Comparison of ENCODE assay signal across 11 cellular contexts in genomic region chr17:59327891-59328290, GRCh38. TPM values are rescaled to one million over a fixed set of nuclear protein-coding genes. Genes with fewer than 3 reads are reported as not detected.
DNase-seq lines count a peak whose midpoint lies in the region; ATAC-seq, FAIRE-seq and TF ChIP-seq lines count a peak whose summit lies in the region.
"Had no signal": no experiment of that assay in that cellular context is flagged by ENCODE, and none has a peak within 500 bp of the region (broad histone marks: within the 10 kb centered on the region; RNA-seq: fewer than 3 reads in every experiment).

No MANE protein-coding gene starts in this region.

- H3K4me2 ChIP-seq in K562 (ENCODE audit: insufficient read depth, low read length) = no peak overlapping the region

- no peak for ATAC-seq in K562
- ATAC-seq in psoas muscle = no peak
- no peak for ATAC-seq in GM18520 (IDR thresholded peaks at IDR 0.05; ENCODE audit: unreplicated experiment)
- no peak for ATAC-seq in GM21423 (IDR thresholded peaks at IDR 0.05; ENCODE audit: unreplicated experiment)

- H3K4me3 ChIP-seq in K562 (no peak overlapping the region), psoas muscle (no peak overlapping the region)
- H3K4me3 ChIP-seq: SJCRH30 had no signal

- DNase-seq in Daoy (ENCODE audit: low read depth) (peak; percentile 13), K562 (ENCODE audit: extremely low read depth in 1 of 4, low spot score in 3 of 4) (no peak), psoas muscle (no peak), SW 1271 (lab: John Stamatoyannopoulos, UW) (no peak)
- DNase-seq: HCEC 1CT, SJCRH30 had no signal

- in situ Hi-C loops in K562 (cut with MboI) = no loop called here

- WGBS in K562 (ENCODE audit: insufficient coverage, low coverage, missing lambda C conversion rate) = 0% methylated on average over 1 of the region's 1 CpG
- WGBS in psoas muscle, 3 donors = 29 to 88% (median 76%) methylated on average over 1 of the region's 1 CpG

- POLR2A ChIA-PET in K562 (lab: Yijun Ruan, JAX) = interaction anchor here (0.6 to 0.8 kb wide), 2 partner anchors 78 to 163 kb away, joined by 3 read pairs; no protein-coding TSS in a partner anchor

- no peak for FAIRE-seq in K562 (lab: Jason Lieb, UNC)
- FAIRE-seq: endometrium, frontal cortex had no signal

- peaks cover 6 to 8% of the 10 kb centered on the region in 2 experiments; a peak in 4 of 5 replicates for H3K27me3 ChIP-seq in K562 (ENCODE audit: control insufficient read depth in 2 of 2, insufficient read depth in 2 of 2, low read length in 2 of 2)
- no peaks in the 10 kb centered on the region for H3K27me3 ChIP-seq in psoas muscle (ENCODE audit: insufficient read depth in 3 of 3, low read length in 2 of 3)

- H3K9me3 ChIP-seq in K562 (replicated peaks; ENCODE audit: control insufficient read depth, insufficient read depth, low read depth, low read length) (no peaks in the 10 kb centered on the region), psoas muscle (no peaks in the 10 kb centered on the region)
- H3K9me3 ChIP-seq: SJCRH30 had no signal

- H3K27ac ChIP-seq in C4-2B (peak overlapping the region; percentile 80), K562 (ENCODE audit: extremely low read depth, low read depth, low read length) (no peak overlapping the region), psoas muscle (peak overlapping the region; percentile 98)
- H3K27ac ChIP-seq: SJCRH30 had no signal

- intact Hi-C loops in K562 (cut with micrococcal nuclease) = no loop called here
- intact Hi-C loops in psoas muscle (cut with DNase I) = no loop called here

- H3K9me1 ChIP-seq in K562 (ENCODE audit: control insufficient read depth, insufficient read depth, low read length) = no peaks in the 10 kb centered on the region

- TF ChIP-seq EP300 in K562 (IDR thresholded peaks at IDR 0.05; ENCODE audit: low read length) = no peak

- H3K36me3 ChIP-seq in K562 (ENCODE audit: control insufficient read depth, insufficient read depth, low read length) (no peaks in the 10 kb centered on the region), psoas muscle (ENCODE audit: insufficient read depth in 1 of 2, low read depth in 1 of 2) (no peaks in the 10 kb centered on the region)
- H3K36me3 ChIP-seq: SJCRH30 had no signal

- no peak overlapping the region for H3K9ac ChIP-seq in K562 (ENCODE audit: insufficient read depth in 1 of 2, low read depth in 2 of 2, low read length in 2 of 2)

- CTCF ChIA-PET in K562 (lab: Yijun Ruan, JAX; ENCODE audit: low intra/inter-chr PET ratio) = no interaction called here

- no TSS peak for BruUV-seq in K562 (replicated peaks; lab: Mats Ljungman, UMichigan)

- TF ChIP-seq CTCF in C4-2B (conservative IDR thresholded peaks at IDR 0.05) (no peak), K562 (IDR thresholded peaks at IDR 0.05 in 2 of 3, conservative IDR thresholded peaks at IDR 0.05 in 1 of 3; ENCODE audit: insufficient read depth in 2 of 3, low read depth in 1 of 3, low read length in 3 of 3) (no peak), psoas muscle (IDR thresholded peaks at IDR 0.05) (no peak)

- TF ChIP-seq POLR2A in K562 (conservative IDR thresholded peaks at IDR 0.05) = no peak

- H3K4me1 ChIP-seq in K562 (replicated peaks in 1 of 2; ENCODE audit: control insufficient read depth in 2 of 2, insufficient read depth in 2 of 2, low read length in 2 of 2) = peaks cover 16 to 23% of the 10 kb centered on the region in 2 experiments; a peak in 4 of 5 replicates
- H3K4me1 ChIP-seq in psoas muscle = peaks cover 22% of the 10 kb centered on the region

- TF ChIP-seq RAD21 in K562 (CRISPR knock-in tag; conservative IDR thresholded peaks at IDR 0.05 in 1 of 2, IDR thresholded peaks at IDR 0.05 in 1 of 2) = no peak

- H4K20me1 ChIP-seq in K562 (replicated peaks; ENCODE audit: control insufficient read depth, insufficient read depth, low read length) = 0 out of 2 replicates have a peak, but pooled peaks cover under 1% of the 10 kb centered on the region

- H2AFZ ChIP-seq in K562 (ENCODE audit: low read depth, low read length) = no peak overlapping the region

- H3K79me2 ChIP-seq in K562 (ENCODE audit: control insufficient read depth, insufficient read depth, low read length) = no peaks in the 10 kb centered on the region

TF ChIP-seq in K562, 482 proteins besides CTCF, POLR2A, EP300 and RAD21:
- TF ChIP-seq, protein P1, sequence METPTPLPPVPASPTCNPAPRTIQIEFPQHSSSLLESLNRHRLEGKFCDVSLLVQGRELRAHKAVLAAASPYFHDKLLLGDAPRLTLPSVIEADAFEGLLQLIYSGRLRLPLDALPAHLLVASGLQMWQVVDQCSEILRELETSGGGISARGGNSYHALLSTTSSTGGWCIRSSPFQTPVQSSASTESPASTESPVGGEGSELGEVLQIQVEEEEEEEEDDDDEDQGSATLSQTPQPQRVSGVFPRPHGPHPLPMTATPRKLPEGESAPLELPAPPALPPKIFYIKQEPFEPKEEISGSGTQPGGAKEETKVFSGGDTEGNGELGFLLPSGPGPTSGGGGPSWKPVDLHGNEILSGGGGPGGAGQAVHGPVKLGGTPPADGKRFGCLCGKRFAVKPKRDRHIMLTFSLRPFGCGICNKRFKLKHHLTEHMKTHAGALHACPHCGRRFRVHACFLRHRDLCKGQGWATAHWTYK (CRISPR knock-in tag; IDR thresholded peaks at IDR 0.05) = no peak
- TF ChIP-seq GTF2A2 (tag; IDR thresholded peaks at IDR 0.05) = no peak
- no peak for TF ChIP-seq SMC3 (conservative IDR thresholded peaks at IDR 0.05; ENCODE audit: insufficient read depth, low read depth, low read length)
- TF ChIP-seq RHOXF2B (CRISPR knock-in tag; conservative IDR thresholded peaks at IDR 0.05) = no peak
- TF ChIP-seq ZNF584 (CRISPR knock-in tag; IDR thresholded peaks at IDR 0.05; ENCODE audit: low read depth) = no peak
- TF ChIP-seq PRDM10 (IDR thresholded peaks at IDR 0.05; ENCODE audit: partially characterized antibody) = peak; percentile 16
- no peak for TF ChIP-seq POLR2AphosphoS5 (IDR thresholded peaks at IDR 0.05; ENCODE audit: control insufficient read depth, insufficient read depth, low read depth, low read length)
- no peak for TF ChIP-seq ZBTB8A (IDR thresholded peaks at IDR 0.05; ENCODE audit: partially characterized antibody)
- TF ChIP-seq ZNF583 (CRISPR knock-in tag; IDR thresholded peaks at IDR 0.05) = no peak
- TF ChIP-seq FOXA3 (CRISPR knock-in tag; conservative IDR thresholded peaks at IDR 0.05 in 1 of 2, IDR thresholded peaks at IDR 0.05 in 1 of 2) = 0 out of 4 replicates have a peak, but pooled peaks of 1 of the 2 experiments have one; percentile 14

RNA-seq across cellular contexts. Expression of gene YPEL2, which starts 3.6 kb away (rescaled TPM):
- total RNA-seq in Daoy (2014; rRNA removed; shearing (Covaris generic)) = 0.54 and 2.1 TPM in 2 replicates
- 5.5 and 7.2 TPM in 2 replicates for total RNA-seq in K562 (2011; cell fraction: chromatin; rRNA removed; ENCODE audit: low replicate concordance)
- 2.8 and 3.0 TPM in 2 replicates for total RNA-seq in K562 (2011; cell fraction: nucleolus; rRNA removed)
- total RNA-seq in K562 (2011; cell fraction: nucleoplasm; rRNA removed) = 3.4 and 5.6 TPM in 2 replicates
- total RNA-seq in K562 (2014; rRNA removed) (0.14 and 1.1 TPM in 2 replicates), K562 (2014; rRNA removed; fragmentation: Illumina TruSeq; extraction: Trizol) (0.47 and 0.57 TPM in 2 replicates), K562 (2015; rRNA removed; fragmentation: Illumina TruSeq; extraction: Trizol) (0.33 and 0.38 TPM in 2 replicates), K562 (2021) (0.54 and 0.71 TPM in 2 replicates), psoas muscle (10 to 100 TPM; 19.9 to 47.8 (median 22.3) TPM)
- polyA plus RNA-seq in K562 (2011; rRNA removed) (2.4 and 3.2 TPM in 2 replicates), K562 (2014; fragmentation: Illumina TruSeq; extraction: Trizol) (0.61 and 0.83 TPM in 2 replicates), K562 (2014; fragmentation: Nextera tagmentation; extraction: Ambion mirVana) (under 1 TPM; 0.11 to 0.13 TPM), K562 (2014; rRNA removed) (0.59 and 0.68 TPM in 2 replicates), psoas muscle (10 to 100 TPM in 1 of 3 donors, 1 to 10 TPM in 2; 1.9 to 10.6 (median 6.9) TPM)
- polyA plus RNA-seq in K562 (2011; cell fraction: cytosol; rRNA removed) = 1.1 and 1.7 TPM in 2 replicates
- 3.9 and 5.7 TPM in 2 replicates for polyA plus RNA-seq in K562 (2011; cell fraction: nucleus; rRNA removed)
- 0.40 and 0.53 TPM in 2 replicates for polyA plus RNA-seq in K562 (2012)
- 1.8 and 2.3 TPM in 2 replicates for polyA minus RNA-seq in K562 (2011; rRNA and poly(A)+ RNA removed)
- polyA minus RNA-seq in K562 (2011; cell fraction: cytosol; rRNA and poly(A)+ RNA removed) = 0.67 and 2.2 TPM in 2 replicates
- polyA minus RNA-seq in K562 (2011; cell fraction: nucleus; rRNA and poly(A)+ RNA removed) = 1.2 and 2.1 TPM in 2 replicates
